ENCODE assay signal across 20 cellular contexts in the genomic region with DNA sequence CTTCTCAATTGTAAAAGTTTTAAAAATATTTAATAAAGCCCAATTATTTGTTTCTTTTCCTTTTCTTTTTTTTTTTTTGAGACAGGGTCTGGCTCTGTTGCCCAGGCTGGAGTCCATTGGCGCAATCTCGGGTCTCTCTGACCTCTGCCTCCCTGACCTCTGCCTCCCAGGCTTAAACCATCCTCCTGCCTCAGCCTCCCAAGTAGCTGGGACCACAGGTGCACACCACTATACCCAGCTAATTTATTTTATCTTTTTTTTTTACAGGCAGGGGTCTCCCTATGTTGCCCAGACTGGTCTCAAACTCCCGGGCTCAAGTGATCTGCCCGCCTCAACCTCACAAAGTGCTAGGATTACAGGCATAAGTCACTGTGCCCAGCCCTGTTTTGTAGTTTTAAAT. TPM values are rescaled to one million over a fixed set of nuclear protein-coding genes. Genes with fewer than 3 reads are reported as not detected.
DNase-seq lines count a peak whose midpoint lies in the region; ATAC-seq and TF ChIP-seq lines count a peak whose summit lies in the region.
"Had no signal": no experiment of that assay in that cellular context is flagged by ENCODE, and none has a peak within 500 bp of the region (broad histone marks: within the 10 kb centered on the region; RNA-seq: fewer than 3 reads in every experiment).

No MANE protein-coding gene starts in this region.

- peaks cover 25% of the 10 kb centered on the region for H3K4me1 ChIP-seq in HEK293 (ENCODE audit: control insufficient read depth, insufficient read depth, low read length)
- peaks cover 0 to 2% of the 10 kb centered on the region in 2 experiments for H3K4me1 ChIP-seq in trophoblast cell (ENCODE audit: control insufficient read depth in 1 of 2, insufficient read depth in 2 of 2, low read length in 2 of 2)

- peak overlapping the region; percentile 79 for H3K4ac ChIP-seq in trophoblast cell (ENCODE audit: low read depth, low read length)

- TF ChIP-seq CTCF in HEK293 (tag by site-specific recombination; IDR thresholded peaks at IDR 0.05) (no peak), WTC11 (IDR thresholded peaks at IDR 0.05) (no peak)

- no peak overlapping the region for H3K27ac ChIP-seq in HEK293 (ENCODE audit: extremely low read depth, low read depth, low read length)
- no peak overlapping the region for H3K27ac ChIP-seq in trophoblast cell (ENCODE audit: low read depth, low read length)
- H3K27ac ChIP-seq: A549, BLaER1, C4-2B had no signal

- H3K36me3 ChIP-seq in HEK293 (ENCODE audit: control insufficient read depth in 2 of 2, insufficient read depth in 1 of 2, low read length in 2 of 2) (no peaks in the 10 kb centered on the region), trophoblast cell (ENCODE audit: control insufficient read depth in 1 of 2, insufficient read depth in 2 of 2, low read length in 2 of 2) (no peaks in the 10 kb centered on the region)

- no peak overlapping the region for H3K27ac Mint-ChIP-seq in WTC11
- H3K27ac Mint-ChIP-seq: B cell; CD8-positive, alpha-beta T cell; HFFc6 had no signal

- H4K91ac ChIP-seq in trophoblast cell (ENCODE audit: low read depth, low read length): no peak overlapping the region

- H3K9me3 Mint-ChIP-seq in WTC11: no peaks in the 10 kb centered on the region
- H3K9me3 Mint-ChIP-seq: CD4-positive, CD25-positive, alpha-beta regulatory T cell; CD8-positive, alpha-beta T cell; H9; HFFc6 had no signal

- H3K4me3 ChIP-seq in HEK293 (ENCODE audit: low read depth, low read length) (no peak overlapping the region), trophoblast cell (ENCODE audit: low read depth, low read length) (no peak overlapping the region)
- H3K4me3 ChIP-seq: A549, BLaER1 had no signal

- no peak overlapping the region for H3K4me3 Mint-ChIP-seq in WTC11
- H3K4me3 Mint-ChIP-seq: B cell; CD4-positive, CD25-positive, alpha-beta regulatory T cell; CD8-positive, alpha-beta T cell; H9; HFFc6 had no signal

- no peak overlapping the region for H3K18ac ChIP-seq in trophoblast cell (ENCODE audit: low read length)

- H3K4me1 Mint-ChIP-seq in WTC11: peaks cover 69% of the 10 kb centered on the region

- no peak overlapping the region for H4K8ac ChIP-seq in trophoblast cell (ENCODE audit: low read depth, low read length)

- H4K12ac ChIP-seq in trophoblast cell (ENCODE audit: low read depth, low read length): no peak overlapping the region

- peaks cover 6% of the 10 kb centered on the region for H3K79me2 ChIP-seq in trophoblast cell (ENCODE audit: control insufficient read depth, insufficient read depth, low read length, poor library complexity)

- no peak overlapping the region for H2AFZ ChIP-seq in trophoblast cell (ENCODE audit: insufficient read depth, low read length, poor library complexity)

- H3K27me3 Mint-ChIP-seq in WTC11 (ENCODE audit: low read depth): no peaks in the 10 kb centered on the region
- H3K27me3 Mint-ChIP-seq: B cell; CD4-positive, CD25-positive, alpha-beta regulatory T cell had no signal

- WGBS in trophoblast cell (ENCODE audit: extremely low coverage, insufficient coverage, insufficient read length): no CpG with 5 or more reads among the region's 4 CpGs

- no peaks in the 10 kb centered on the region for H3K79me1 ChIP-seq in trophoblast cell (ENCODE audit: low read length)

- no peak for ATAC-seq in WTC11
- ATAC-seq: A549; CD8-positive, alpha-beta T cell; HCT116 had no signal

- DNase-seq in WTC11 (ENCODE audit: low spot score) (no peak), trophoblast cell (no peak), HT-29 (ENCODE audit: low spot score) (no peak), AG08396 (ENCODE audit: low spot score) (no peak), NCI-H146 (lab: John Stamatoyannopoulos, UW) (no peak), HK-2 (ENCODE audit: unreplicated experiment) (no peak)
- DNase-seq: 8988T; Caco-2; CD4-positive, CD25-positive, alpha-beta regulatory T cell; CD8-positive, alpha-beta T cell; DMS153; DND-41; H9; HFFc6 had no signal

- H3K23ac ChIP-seq in trophoblast cell (ENCODE audit: low read length): no peak overlapping the region

- CTCF ChIA-PET in HEK293 (lab: Yijun Ruan, JAX): no interaction called here
- CTCF ChIA-PET in WTC11 (lab: Charles Lee): no interaction called here

- no peak overlapping the region for H2BK12ac ChIP-seq in trophoblast cell (ENCODE audit: low read length)

- H2BK120ac ChIP-seq in trophoblast cell (ENCODE audit: insufficient read depth, low read length, poor library complexity): no peak overlapping the region

- H3K14ac ChIP-seq in trophoblast cell (ENCODE audit: low read length): no peak overlapping the region

- H3K9me3 ChIP-seq in HEK293 (ENCODE audit: control insufficient read depth, insufficient read depth, low read depth, low read length) (no peaks in the 10 kb centered on the region), trophoblast cell (ENCODE audit: insufficient read depth, low read depth, low read length) (no peaks in the 10 kb centered on the region)
- H3K9me3 ChIP-seq: A549, BLaER1, Caco-2 had no signal

- H3K36me3 Mint-ChIP-seq in WTC11: no peaks in the 10 kb centered on the region
- H3K36me3 Mint-ChIP-seq: CD8-positive, alpha-beta T cell had no signal

- no peak overlapping the region for H3K4me2 ChIP-seq in trophoblast cell (ENCODE audit: low read length)
- H3K4me2 ChIP-seq: A549, BLaER1 had no signal

- H2BK5ac ChIP-seq in trophoblast cell (ENCODE audit: low read depth, low read length, poor library complexity): no peak overlapping the region

- POLR2A ChIA-PET in HEK293 (lab: Yijun Ruan, JAX) (no interaction called here), WTC11 (lab: Charles Lee) (interaction anchor here (1.0 kb wide), 1 partner anchor 9 kb away, joined by 3 read pairs; no protein-coding TSS in a partner anchor)

- no peaks in the 10 kb centered on the region for H3K27me3 ChIP-seq in trophoblast cell (ENCODE audit: insufficient read depth, low read length)
- H3K27me3 ChIP-seq: BLaER1 had no signal

- no peak overlapping the region for H3K9ac ChIP-seq in trophoblast cell (ENCODE audit: low read length)
- H3K9ac ChIP-seq: BLaER1 had no signal

- no peak overlapping the region for H2AK5ac ChIP-seq in trophoblast cell (ENCODE audit: low read length)

TF ChIP-seq in HEK293, 187 proteins besides CTCF, POLR2A, EP300 and RAD21:
- TF ChIP-seq GLI4 (tag by site-specific recombination; IDR thresholded peaks at IDR 0.05): no peak
- TF ChIP-seq ZNF121 (tag by site-specific recombination; IDR thresholded peaks at IDR 0.05): peak; percentile 39; the same call in 1 of the 2 replicates
TF ChIP-seq in HEK293: peak in this region for 1.

TF ChIP-seq in WTC11, 78 proteins besides CTCF, POLR2A, EP300 and RAD21:
- TF ChIP-seq GTF2I (CRISPR knock-in tag; conservative IDR thresholded peaks at IDR 0.05) (0 out of 2 replicates have a peak, but pooled peaks have one; percentile 51), ZNF121 (CRISPR knock-in tag; IDR thresholded peaks at IDR 0.05) (peak; percentile 90), EMX1 (CRISPR knock-in tag; IDR thresholded peaks at IDR 0.05) (no peak)

RNA-seq across cellular contexts. Expression of a gene that starts 9.8 kb away (rescaled TPM):
- total RNA-seq in WTC11 (2021): 51.0 to 55.1 TPM (median 54.6 TPM) in 3 replicates
- polyA plus RNA-seq in trophoblast cell (2013): 51.8 and 52.2 TPM in 2 replicates
- total RNA-seq in HT-29 (2014; rRNA removed; shearing (Covaris generic)): 22.1 and 24.7 TPM in 2 replicates

RNA-seq across cellular contexts. Expression of a gene that starts 50.3 kb away (rescaled TPM):
- 111 to 117 TPM (median 116 TPM) in 3 replicates for total RNA-seq in WTC11 (2021)
- 148 and 152 TPM in 2 replicates for polyA plus RNA-seq in trophoblast cell (2013)
- 25.0 and 25.4 TPM in 2 replicates for total RNA-seq in HT-29 (2014; rRNA removed; shearing (Covaris generic))
